Comparison of ENCODE assay signal across 19 cellular contexts in the genomic region with DNA sequence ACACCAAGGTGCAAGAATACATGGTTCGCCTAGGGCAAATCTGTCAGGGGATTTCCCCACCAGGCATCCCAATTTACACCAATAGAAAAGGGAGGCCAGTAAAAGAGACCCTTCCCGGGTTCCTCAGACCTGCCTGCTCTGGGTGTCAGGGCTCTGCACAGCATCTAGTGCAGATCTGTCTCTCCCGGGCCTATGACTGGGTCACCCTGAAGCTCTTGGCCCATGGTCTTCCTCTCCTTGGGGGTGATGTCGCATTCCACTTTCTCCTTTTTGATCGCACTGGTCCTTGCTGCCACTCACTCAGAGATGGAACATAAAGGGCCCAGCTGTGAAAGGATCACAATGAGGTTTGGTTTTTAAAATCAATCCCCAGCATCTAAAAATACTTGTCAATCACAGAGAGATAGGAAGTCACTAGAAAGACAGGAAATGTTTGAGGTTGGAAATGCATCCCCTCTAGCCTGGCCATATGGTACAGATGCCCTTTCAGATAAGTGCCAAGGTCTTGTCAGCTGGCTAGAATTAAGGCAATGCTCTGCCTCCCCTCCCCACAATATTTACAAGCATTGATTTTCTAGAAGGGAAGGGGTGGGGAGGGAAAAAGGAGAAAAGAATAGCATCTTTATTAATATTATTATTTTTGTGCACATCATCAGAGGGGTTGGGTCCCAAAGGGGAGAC. TPM values are rescaled to one million over a fixed set of nuclear protein-coding genes. Genes with fewer than 3 reads are reported as not detected.
DNase-seq lines count a peak whose midpoint lies in the region; ATAC-seq and TF ChIP-seq lines count a peak whose summit lies in the region.
"Had no signal": no experiment of that assay in that cellular context is flagged by ENCODE, and none has a peak within 500 bp of the region (broad histone marks: within the 10 kb centered on the region; RNA-seq: fewer than 3 reads in every experiment).

No MANE protein-coding gene starts in this region.

- H3K27ac ChIP-seq in adipose tissue (ENCODE audit: low read depth, low read length) (peak overlapping the region; percentile 32), PC-3 (ENCODE audit: low read length) (no peak overlapping the region)
- H3K27ac ChIP-seq: 22Rv1, RWPE1 had no signal

- no peaks in the 10 kb centered on the region for H3K79me2 ChIP-seq in PC-3 (ENCODE audit: low read length)

- POLR2A ChIA-PET in activated CD8-positive, alpha-beta T cell treated with anti-CD3 and anti-CD28 coated beads, Interleukin-2, amount 10 ng/mL, durations not matched to agents 7 days and 5 days (lab: Charles Lee): no interaction called here
- POLR2A ChIA-PET in activated CD8-positive, alpha-beta T cell treated with anti-CD3 and anti-CD28 coated beads for 36 hours (lab: Charles Lee): interaction anchor here (0.6 to 1.8 kb wide), 3 partner anchors 12 to 158 kb away, joined by 3 to 4 read pairs (median 4); no protein-coding TSS in a partner anchor
- POLR2A ChIA-PET in PC-3 (lab: Charles Lee; ENCODE audit: unreplicated experiment): no interaction called here

- H3K27ac Mint-ChIP-seq in activated CD8-positive, alpha-beta T cell treated with anti-CD3 and anti-CD28 coated beads, Interleukin-2, amount 10 ng/mL, durations not matched to agents 7 days and 5 days: no peak overlapping the region
- no peak overlapping the region for H3K27ac Mint-ChIP-seq in activated CD8-positive, alpha-beta T cell treated with anti-CD3 and anti-CD28 coated beads for 36 hours
- H3K27ac Mint-ChIP-seq in mesothelial cell of epicardium: no peak overlapping the region
- H3K27ac Mint-ChIP-seq: CD14-positive monocyte, H9, HFFc6 had no signal

- H4K20me1 ChIP-seq in PC-3 (ENCODE audit: low read length): no peaks in the 10 kb centered on the region

- no peak for DNase-seq in activated CD8-positive, alpha-beta T cell treated with anti-CD3 and anti-CD28 coated beads, Interleukin-2, amount 10 ng/mL, durations not matched to agents 7 days and 5 days
- DNase-seq in activated CD8-positive, alpha-beta T cell treated with anti-CD3 and anti-CD28 coated beads for 36 hours: no peak
- DNase-seq in NCI-H69 (lab: John Stamatoyannopoulos, UW) (peak; percentile 2), omental fat pad (ENCODE audit: low spot score) (no peak), islet precursor cell (no peak), mesothelial cell of epicardium (ENCODE audit: low spot score in 2 of 2, unreplicated experiment in 2 of 2) (no peak), PC-3 (no peak)
- DNase-seq: HFFc6, NCI-H1092, NCI-H1436, NCI-H187 treated with DMSO at 0.1 percent for 48 hours, NCI-H2107, SIG-M5 had no signal

- no peaks in the 10 kb centered on the region for H3F3A ChIP-seq in PC-3 (ENCODE audit: low read length, unreplicated experiment)

- peaks cover 7% of the 10 kb centered on the region; the same call in 1 of the 2 replicates for H3K4me1 ChIP-seq in PC-3 (ENCODE audit: insufficient read depth, low read length)

- CTCF ChIA-PET in activated CD8-positive, alpha-beta T cell treated with anti-CD3 and anti-CD28 coated beads, Interleukin-2, amount 10 ng/mL, durations not matched to agents 7 days and 5 days (lab: Charles Lee): interaction anchor here (1.3 to 9.1 kb wide), 10 partner anchors 9 to 160 kb away, joined by 4 to 230 read pairs (median 14); a partner anchor contains a TSS
- CTCF ChIA-PET in activated CD8-positive, alpha-beta T cell treated with anti-CD3 and anti-CD28 coated beads for 36 hours (lab: Charles Lee): interaction anchor here (1.0 to 13.8 kb wide), 9 partner anchors 10 to 440 kb away, joined by 3 to 324 read pairs (median 11); no protein-coding TSS in a partner anchor
- CTCF ChIA-PET in PC-3 (lab: Charles Lee): no interaction called here

- H3K4me3 Mint-ChIP-seq in activated CD8-positive, alpha-beta T cell treated with anti-CD3 and anti-CD28 coated beads, Interleukin-2, amount 10 ng/mL, durations not matched to agents 7 days and 5 days: no peak overlapping the region
- H3K4me3 Mint-ChIP-seq in activated CD8-positive, alpha-beta T cell treated with anti-CD3 and anti-CD28 coated beads for 36 hours: no peak overlapping the region
- no peak overlapping the region for H3K4me3 Mint-ChIP-seq in mesothelial cell of epicardium
- H3K4me3 Mint-ChIP-seq: CD14-positive monocyte, H9, HFFc6 had no signal

- intact Hi-C loops in activated CD8-positive, alpha-beta T cell treated with anti-CD3 and anti-CD28 coated beads for 36 hours (cut with micrococcal nuclease): loop anchor here (2.0 to 5.0 kb wide), 2 partner anchors 158 to 442 kb away; no protein-coding TSS in a partner anchor
- intact Hi-C loops in PC-3 (cut with micrococcal nuclease): loop anchor here (5.0 kb wide), 1 partner anchor 442 kb away; no protein-coding TSS in a partner anchor

- TF ChIP-seq CTCF in activated CD8-positive, alpha-beta T cell treated with anti-CD3 and anti-CD28 coated beads for 36 hours (IDR thresholded peaks at IDR 0.05): no peak
- TF ChIP-seq CTCF in omental fat pad (IDR thresholded peaks at IDR 0.05) (no peak), mesothelial cell of epicardium (IDR thresholded peaks at IDR 0.05; ENCODE audit: unreplicated experiment) (no peak), PC-3 (conservative IDR thresholded peaks at IDR 0.05; ENCODE audit: low read depth, low read length) (no peak)

- H3K4me2 ChIP-seq in PC-3 (ENCODE audit: low read length): no peak overlapping the region

- no peak overlapping the region for H2AFZ ChIP-seq in PC-3 (ENCODE audit: low read length)

- no peaks in the 10 kb centered on the region for H3K27me3 ChIP-seq in PC-3 (ENCODE audit: low read length)

- no peaks in the 10 kb centered on the region for H3K9me2 ChIP-seq in PC-3 (replicated peaks; ENCODE audit: low read length)

- H3K27me3 Mint-ChIP-seq in activated CD8-positive, alpha-beta T cell treated with anti-CD3 and anti-CD28 coated beads, Interleukin-2, amount 10 ng/mL, durations not matched to agents 7 days and 5 days (ENCODE audit: low read depth): peaks cover 33% of the 10 kb centered on the region
- peaks cover 1% of the 10 kb centered on the region for H3K27me3 Mint-ChIP-seq in activated CD8-positive, alpha-beta T cell treated with anti-CD3 and anti-CD28 coated beads for 36 hours
- no peaks in the 10 kb centered on the region for H3K27me3 Mint-ChIP-seq in mesothelial cell of epicardium (ENCODE audit: low read depth)

- peaks cover 23% of the 10 kb centered on the region for H3K4me1 Mint-ChIP-seq in activated CD8-positive, alpha-beta T cell treated with anti-CD3 and anti-CD28 coated beads, Interleukin-2, amount 10 ng/mL, durations not matched to agents 7 days and 5 days (ENCODE audit: low read depth)
- H3K4me1 Mint-ChIP-seq in activated CD8-positive, alpha-beta T cell treated with anti-CD3 and anti-CD28 coated beads for 36 hours (ENCODE audit: low read depth): peaks cover 8% of the 10 kb centered on the region
- H3K4me1 Mint-ChIP-seq in mesothelial cell of epicardium: peaks cover 2% of the 10 kb centered on the region

- H3K4me3 ChIP-seq in PC-3 (ENCODE audit: low read length): no peak overlapping the region
- H3K4me3 ChIP-seq: K562 had no signal

- H3K36me3 ChIP-seq in PC-3 (ENCODE audit: low read depth, low read length): no peaks in the 10 kb centered on the region

- H3K9me3 Mint-ChIP-seq in activated CD8-positive, alpha-beta T cell treated with anti-CD3 and anti-CD28 coated beads, Interleukin-2, amount 10 ng/mL, durations not matched to agents 7 days and 5 days (ENCODE audit: insufficient read depth): no peaks in the 10 kb centered on the region
- no peaks in the 10 kb centered on the region for H3K9me3 Mint-ChIP-seq in activated CD8-positive, alpha-beta T cell treated with anti-CD3 and anti-CD28 coated beads for 36 hours
- no peaks in the 10 kb centered on the region for H3K9me3 Mint-ChIP-seq in mesothelial cell of epicardium
- H3K9me3 Mint-ChIP-seq: CD14-positive monocyte, H9, HFFc6 had no signal

- H3K9me3 ChIP-seq in PC-3 (ENCODE audit: low read length): no peaks in the 10 kb centered on the region

- 71 to 77% (median 72%) methylated on average over 5 of the region's 5 CpGs for WGBS in adipose tissue, 3 donors

- H3K9ac ChIP-seq in PC-3 (ENCODE audit: low read length): no peak overlapping the region

- no peaks in the 10 kb centered on the region for H3K36me3 Mint-ChIP-seq in activated CD8-positive, alpha-beta T cell treated with anti-CD3 and anti-CD28 coated beads, Interleukin-2, amount 10 ng/mL, durations not matched to agents 7 days and 5 days (ENCODE audit: low read depth)
- H3K36me3 Mint-ChIP-seq in activated CD8-positive, alpha-beta T cell treated with anti-CD3 and anti-CD28 coated beads for 36 hours (ENCODE audit: low read depth): no peaks in the 10 kb centered on the region
- H3K36me3 Mint-ChIP-seq in mesothelial cell of epicardium: no peaks in the 10 kb centered on the region
- H3K36me3 Mint-ChIP-seq: CD14-positive monocyte had no signal

- ATAC-seq in activated CD8-positive, alpha-beta T cell treated with anti-CD3 and anti-CD28 coated beads, Interleukin-2, amount 10 ng/mL, durations not matched to agents 7 days and 5 days: peak; percentile 39
- no peak for ATAC-seq in activated CD8-positive, alpha-beta T cell treated with anti-CD3 and anti-CD28 coated beads for 36 hours
- ATAC-seq in omental fat pad (ENCODE audit: low FRiP score) (peak; percentile 20), PC-3 (no peak)

- BruUV-seq in PC-3 (replicated peaks; lab: Mats Ljungman, UMichigan): no TSS peak

RNA-seq across cellular contexts. Expression of a gene that starts 34.9 kb away (rescaled TPM):
- total RNA-seq in activated CD8-positive, alpha-beta T cell treated with anti-CD3 and anti-CD28 coated beads, Interleukin-2, amount 10 ng/mL, durations not matched to agents 7 days and 5 days: 10 to 100 TPM; 26.3 to 27.2 TPM
- 10 to 100 TPM; 30.6 to 31.1 TPM for total RNA-seq in activated CD8-positive, alpha-beta T cell treated with anti-CD3 and anti-CD28 coated beads for 36 hours
- polyA plus RNA-seq in adipose tissue: 10 to 100 TPM; 15.6 to 18.8 (median 15.9) TPM
- total RNA-seq in omental fat pad: 10 to 100 TPM; 23.0 to 35.5 (median 27.7) TPM
- 21.7 to 22.9 TPM (median 22.2 TPM) in 3 replicates for total RNA-seq in mesothelial cell of epicardium
- 18.9 and 26.6 TPM in 2 replicates for total RNA-seq in PC-3 (2014; rRNA removed)

RNA-seq across cellular contexts. Expression of a gene that starts 35.3 kb away (rescaled TPM):
- 1 to 10 TPM in 1 of 2 experiments, under 1 TPM in 1; 0.73 to 1.1 TPM for total RNA-seq in activated CD8-positive, alpha-beta T cell treated with anti-CD3 and anti-CD28 coated beads, Interleukin-2, amount 10 ng/mL, durations not matched to agents 7 days and 5 days
- 1 to 10 TPM; 3.8 to 3.9 TPM for total RNA-seq in activated CD8-positive, alpha-beta T cell treated with anti-CD3 and anti-CD28 coated beads for 36 hours
- polyA plus RNA-seq in adipose tissue: 10 to 100 TPM in 1 of 3 donors, 1 to 10 TPM in 2; 2.3 to 10.1 (median 6.4) TPM
- total RNA-seq in omental fat pad: 10 to 100 TPM in 2 of 4 donors, 1 to 10 TPM in 2; 7.8 to 15.9 (median 9.3) TPM
- total RNA-seq in mesothelial cell of epicardium: 15.4 to 20.0 TPM (median 15.6 TPM) in 3 replicates
- 12.1 and 16.0 TPM in 2 replicates for total RNA-seq in PC-3 (2014; rRNA removed)

Comparison
In these comparisons a context has a peak if more than half of its experiments do, and no peak if none do; other contexts are left out.
1. ATAC-seq: peak in activated CD8-positive, alpha-beta T cell treated with anti-CD3 and anti-CD28 coated beads, Interleukin-2, amount 10 ng/mL, durations not matched to agents 7 days and 5 days (single experiment) and omental fat pad (single experiment); none in activated CD8-positive, alpha-beta T cell treated with anti-CD3 and anti-CD28 coated beads for 36 hours (single experiment) and PC-3 (single experiment).